Comparison of ENCODE assay signal across 8 cellular contexts in the genomic region with DNA sequence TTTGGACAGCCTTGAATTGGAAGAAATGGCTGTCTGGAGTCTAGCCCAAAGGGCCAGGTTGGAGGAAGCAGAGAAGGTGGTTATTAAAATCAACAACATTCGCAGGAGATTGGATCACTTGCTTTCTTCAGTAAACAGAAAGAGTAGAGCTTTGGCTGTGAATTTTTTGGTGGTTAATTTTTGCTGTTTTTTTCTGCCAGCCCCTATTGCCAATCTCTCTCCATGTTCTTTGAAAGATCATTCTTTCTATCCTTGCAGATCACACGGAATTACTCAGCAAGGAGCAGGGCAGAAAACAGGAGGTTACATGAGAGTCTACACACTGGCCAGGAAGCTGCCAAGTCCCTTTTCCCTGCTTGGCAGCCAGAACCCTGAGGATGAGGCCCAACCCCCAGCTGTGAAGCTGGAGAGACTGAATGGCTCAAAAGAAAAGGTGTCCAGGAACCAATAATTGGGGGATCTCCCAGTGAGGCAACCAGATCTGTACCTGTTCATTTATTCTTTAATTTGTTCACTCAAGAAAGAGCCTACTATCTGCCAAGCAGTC. TPM values are rescaled to one million over a fixed set of nuclear protein-coding genes. Genes with fewer than 3 reads are reported as not detected.
DNase-seq lines count a peak whose midpoint lies in the region; ATAC-seq and TF ChIP-seq lines count a peak whose summit lies in the region.

No MANE protein-coding gene starts in this region.

- H3K9ac ChIP-seq in OCI-LY1 (ENCODE audit: low read length) (no peak overlapping the region), fibroblast of lung (ENCODE audit: insufficient read depth, low read length) (no peak overlapping the region), parathyroid adenoma (no peak overlapping the region)

- peaks cover 31 to 72% (median 59%) of the 10 kb centered on the region in 4 donors for H3K4me1 Mint-ChIP-seq in CD4-positive, CD25-positive, alpha-beta regulatory T cell

- TF ChIP-seq CTCF in OCI-LY1 (IDR thresholded peaks at IDR 0.05; ENCODE audit: low read length) (no peak), fibroblast of lung (conservative IDR thresholded peaks at IDR 0.05 in 1 of 2, IDR thresholded peaks at IDR 0.05 in 1 of 2; ENCODE audit: low read depth in 1 of 2, low read length in 2 of 2) (no peak), parathyroid adenoma (IDR thresholded peaks at IDR 0.05) (no peak)

- H4K20me1 ChIP-seq in OCI-LY1 (ENCODE audit: insufficient read depth, low read length), result no peaks in the 10 kb centered on the region
- no peaks in the 10 kb centered on the region for H4K20me1 ChIP-seq in fibroblast of lung (ENCODE audit: control insufficient read depth, extremely low read depth, insufficient read depth, low read length)

- peaks cover 22% of the 10 kb centered on the region for H3K36me3 ChIP-seq in CD4-positive, CD25-positive, alpha-beta regulatory T cell (ENCODE audit: control insufficient read depth, insufficient read depth, low read length)
- H3K36me3 ChIP-seq in OCI-LY1 (ENCODE audit: insufficient read depth, low read length), result no peaks in the 10 kb centered on the region; the same call in 1 of the 2 replicates
- peaks cover 3% of the 10 kb centered on the region for H3K36me3 ChIP-seq in fibroblast of lung (ENCODE audit: control insufficient read depth, insufficient read depth, low read length)
- no peaks in the 10 kb centered on the region for H3K36me3 ChIP-seq in parathyroid adenoma (ENCODE audit: control insufficient read depth, insufficient read depth, low read length)

- peaks cover 30% of the 10 kb centered on the region for H3K36me3 Mint-ChIP-seq in CD4-positive, CD25-positive, alpha-beta regulatory T cell

- H3K4me1 ChIP-seq in CD4-positive, CD25-positive, alpha-beta regulatory T cell (ENCODE audit: control insufficient read depth, insufficient read depth, low read length, poor library complexity, severe bottlenecking), result peaks cover 56% of the 10 kb centered on the region
- peaks cover 18% of the 10 kb centered on the region for H3K4me1 ChIP-seq in OCI-LY1 (ENCODE audit: insufficient read depth, low read length, severe bottlenecking)
- H3K4me1 ChIP-seq in fibroblast of lung (ENCODE audit: control insufficient read depth, extremely low read depth, insufficient read depth, low read length), result peaks cover 30% of the 10 kb centered on the region
- peaks cover 53% of the 10 kb centered on the region for H3K4me1 ChIP-seq in parathyroid adenoma

- no peaks in the 10 kb centered on the region for H3K79me2 ChIP-seq in OCI-LY1 (ENCODE audit: insufficient read depth, low read length)
- H3K79me2 ChIP-seq in fibroblast of lung (ENCODE audit: control insufficient read depth, insufficient read depth, low read length), result no peaks in the 10 kb centered on the region
- no peaks in the 10 kb centered on the region for H3K79me2 ChIP-seq in parathyroid adenoma

- no peak for ATAC-seq in CD4-positive, CD25-positive, alpha-beta regulatory T cell (ENCODE audit: low read depth in 2 of 2)

- H3K4me3 Mint-ChIP-seq in CD4-positive, CD25-positive, alpha-beta regulatory T cell, result peak overlapping the region; percentile 16 to 73 (median 49)

- H3K9me2 ChIP-seq in OCI-LY1 (ENCODE audit: low read depth, low read length), result no peaks in the 10 kb centered on the region

- H3F3A ChIP-seq in OCI-LY1 (ENCODE audit: insufficient read depth, low read length), result no peaks in the 10 kb centered on the region

- H3K27me3 Mint-ChIP-seq in CD4-positive, CD25-positive, alpha-beta regulatory T cell, result no peaks in the 10 kb centered on the region

- no peak for DNase-seq in CD4-positive, CD25-positive, alpha-beta regulatory T cell
- peak; percentile 51 to 70 for DNase-seq in fibroblast of lung (ENCODE audit: low read depth in 2 of 2)
- DNase-seq in NCI-H345 treated with DMSO at 0.1 percent for 48 hours (lab: John Stamatoyannopoulos, UW; ENCODE audit: unreplicated experiment), result no peak
- DNase-seq in NCI-H187 (lab: John Stamatoyannopoulos, UW), result no peak
- no peak for DNase-seq in stimulated activated CD4-positive, alpha-beta T cell treated with anti-CD3 and anti-CD28 coated beads, Interleukin-4, amount 100 ng/mL, for 1 hour
- no peak for DNase-seq in NCI-H748 (lab: John Stamatoyannopoulos, UW; ENCODE audit: unreplicated experiment)

- no peaks in the 10 kb centered on the region for H3K27me3 ChIP-seq in CD4-positive, CD25-positive, alpha-beta regulatory T cell (ENCODE audit: control insufficient read depth, insufficient read depth, low read length)
- H3K27me3 ChIP-seq in OCI-LY1 (ENCODE audit: insufficient read depth, low read length) (no peaks in the 10 kb centered on the region), fibroblast of lung (ENCODE audit: control insufficient read depth, insufficient read depth, low read length) (no peaks in the 10 kb centered on the region), parathyroid adenoma (ENCODE audit: control insufficient read depth, insufficient read depth, low read length) (no peaks in the 10 kb centered on the region)

- no peak overlapping the region for H2AFZ ChIP-seq in OCI-LY1 (ENCODE audit: low read length)
- H2AFZ ChIP-seq in fibroblast of lung (ENCODE audit: low read length), result no peak overlapping the region
- H2AFZ ChIP-seq in parathyroid adenoma, result peak overlapping the region; percentile 18

- H3K4me3 ChIP-seq in CD4-positive, CD25-positive, alpha-beta regulatory T cell (ENCODE audit: low read depth, low read length), result peak overlapping the region; percentile 68
- no peak overlapping the region for H3K4me3 ChIP-seq in OCI-LY1 (ENCODE audit: low read depth, low read length, poor library complexity, severe bottlenecking)
- no peak overlapping the region for H3K4me3 ChIP-seq in fibroblast of lung (replicated peaks in 1 of 4; ENCODE audit: control extremely low read depth in 1 of 4, insufficient read depth in 1 of 4, low read depth in 3 of 4, low read length in 4 of 4)
- no peak overlapping the region for H3K4me3 ChIP-seq in parathyroid adenoma (ENCODE audit: low read depth, low read length)

- peak overlapping the region; percentile 74 for H3K27ac ChIP-seq in CD4-positive, CD25-positive, alpha-beta regulatory T cell (ENCODE audit: insufficient read depth, low read length, poor library complexity, severe bottlenecking)
- peak overlapping the region; percentile 1 for H3K27ac ChIP-seq in OCI-LY1 (ENCODE audit: low read depth, low read length, poor library complexity, severe bottlenecking)
- H3K27ac ChIP-seq in fibroblast of lung (ENCODE audit: insufficient read depth, low read length), result peak overlapping the region; percentile 42
- H3K27ac ChIP-seq in parathyroid adenoma, result peak overlapping the region; percentile 61

- H3K4me2 ChIP-seq in OCI-LY1 (ENCODE audit: low read length) (peak overlapping the region; percentile 53; the same call in 1 of the 2 replicates), fibroblast of lung (ENCODE audit: extremely low read depth, insufficient read depth, low read length) (peak overlapping the region; percentile 59), parathyroid adenoma (ENCODE audit: low read length) (no peak overlapping the region)

- peak overlapping the region; percentile 81 to 95 (median 92) for H3K27ac Mint-ChIP-seq in CD4-positive, CD25-positive, alpha-beta regulatory T cell

- no peaks in the 10 kb centered on the region for H3K9me3 ChIP-seq in CD4-positive, CD25-positive, alpha-beta regulatory T cell (ENCODE audit: control insufficient read depth in 2 of 2, low read length in 2 of 2)
- no peaks in the 10 kb centered on the region for H3K9me3 ChIP-seq in OCI-LY1 (ENCODE audit: low read length)
- no peaks in the 10 kb centered on the region for H3K9me3 ChIP-seq in fibroblast of lung (ENCODE audit: control insufficient read depth, insufficient read depth, low read depth, low read length)
- H3K9me3 ChIP-seq in parathyroid adenoma (ENCODE audit: control insufficient read depth, low read length), result no peaks in the 10 kb centered on the region

- no peaks in the 10 kb centered on the region for H3K9me3 Mint-ChIP-seq in CD4-positive, CD25-positive, alpha-beta regulatory T cell

RNA-seq across cellular contexts. Expression of a gene that starts 13.0 kb away (rescaled TPM):
- total RNA-seq in CD4-positive, CD25-positive, alpha-beta regulatory T cell, result 82.9 TPM
- 100 to 1,000 TPM; 319 to 399 (median 348) TPM for polyA plus RNA-seq in CD4-positive, CD25-positive, alpha-beta regulatory T cell
- total RNA-seq in fibroblast of lung, result 54.2 and 91.8 TPM in 2 replicates
- 277 and 429 TPM in 2 replicates for polyA plus RNA-seq in fibroblast of lung
- polyA plus RNA-seq in fibroblast of lung (2012), result 316 and 494 TPM in 2 replicates
- polyA minus RNA-seq in fibroblast of lung (ENCODE audit: low replicate concordance), result 106 and 144 TPM in 2 replicates

Comparison
In these comparisons a context has a peak if more than half of its experiments do, and no peak if none do; other contexts are left out.
1. DNase-seq: peak in fibroblast of lung (2 of 2); none in CD4-positive, CD25-positive, alpha-beta regulatory T cell (0 of 3), NCI-H345 treated with DMSO at 0.1 percent for 48 hours (single experiment), NCI-H187 (0 of 2), stimulated activated CD4-positive, alpha-beta T cell treated with anti-CD3 and anti-CD28 coated beads, Interleukin-4, amount 100 ng/mL, for 1 hour (single experiment) and NCI-H748 (single experiment).
2. H3K27ac ChIP-seq: peak in every context shown above with its lines; median percentile 74 in CD4-positive, CD25-positive, alpha-beta regulatory T cell; 61 in parathyroid adenoma; 42 in fibroblast of lung; 1 in OCI-LY1.